ENCODE assay signal across 26 cellular contexts in genomic region chr17:73799091-73799490, GRCh38.
"Had no signal": no experiment of that assay in that cellular context is flagged by ENCODE, and none has a peak within 500 bp of the region (broad histone marks: within the 10 kb centered on the region; RNA-seq: fewer than 3 reads in every experiment).

No MANE protein-coding gene starts in this region.

- H3K27ac ChIP-seq: adrenal gland, SJSA1 had no signal

- H3K4me3 Mint-ChIP-seq: activated CD8-positive, alpha-beta T cell treated with anti-CD3 and anti-CD28 coated beads, Interleukin-2, amount 10 ng/mL, durations not matched to agents 7 days and 5 days; activated naive CD8-positive, alpha-beta T cell treated with anti-CD3 and anti-CD28 coated beads, Interleukin-2, amount 10 ng/mL, durations not matched to agents 7 days and 5 days; T-helper 1 cell treated with Interleukin-12 subunit alpha and Interleukin-12 subunit beta and Interleukin-4 antibody, amounts not matched to agents 30 μg/mL and 1 μg/mL, for 36 hours had no signal

- H3K4me1 ChIP-seq: adrenal gland had no signal

- H3K36me3 Mint-ChIP-seq: activated naive CD8-positive, alpha-beta T cell treated with anti-CD3 and anti-CD28 coated beads, Interleukin-2, amount 10 ng/mL, durations not matched to agents 7 days and 5 days had no signal

- H3K36me3 ChIP-seq: adrenal gland, SJSA1 had no signal

- H3K9me3 ChIP-seq: adrenal gland had no signal

- H3K4me3 ChIP-seq: adrenal gland, SJSA1 had no signal

- DNase-seq: activated CD4-positive, alpha-beta T cell treated with anti-CD3 and anti-CD28 coated beads for 48 hours; activated CD4-positive, alpha-beta T cell treated with anti-CD3 and anti-CD28 coated beads, Interleukin-2, amount 50 U/mL, for 4 hours; activated CD4-positive, CD25-positive, alpha-beta regulatory T cell treated with anti-CD3 and anti-CD28 coated beads, Interleukin-2, amount 50 U/mL, for 72 hours; activated CD8-positive, alpha-beta memory T cell treated with anti-CD3 and anti-CD28 coated beads, Interleukin-2, amount 50 U/mL, for 48 hours; activated CD8-positive, alpha-beta T cell treated with anti-CD3 and anti-CD28 coated beads, Interleukin-2, amount 10 ng/mL, durations not matched to agents 7 days and 5 days; activated naive CD4-positive, alpha-beta T cell treated with anti-CD3 and anti-CD28 coated beads, Interleukin-2, amount 50 U/mL, for 16 hours; activated naive CD8-positive, alpha-beta T cell treated with anti-CD3 and anti-CD28 coated beads, Interleukin-2, amount 10 ng/mL, durations not matched to agents 7 days and 5 days; activated T-cell treated with anti-CD3 and anti-CD28 coated beads, Interleukin-2, amount 50 U/mL, for 1 hour; aorta; Kasumi-1; KBM-7; NCI-H1048; NCI-H146; NCI-H187 treated with DMSO at 0.1 percent for 48 hours; NCI-H2081 treated with DMSO at 0.1 percent for 48 hours; NCI-H2171 treated with DMSO at 0.1 percent for 48 hours; NCI-H345; NCI-H510A; NCI-H526 treated with DMSO at 0.1 percent for 48 hours; NCI-H82; RPMI8226; SHP77 had no signal

- ATAC-seq: activated CD8-positive, alpha-beta T cell treated with anti-CD3 and anti-CD28 coated beads, Interleukin-2, amount 10 ng/mL, durations not matched to agents 7 days and 5 days; Panc1 had no signal

- H3K9me3 Mint-ChIP-seq: activated naive CD8-positive, alpha-beta T cell treated with anti-CD3 and anti-CD28 coated beads, Interleukin-2, amount 10 ng/mL, durations not matched to agents 7 days and 5 days; T-helper 1 cell treated with Interleukin-12 subunit alpha and Interleukin-12 subunit beta and Interleukin-4 antibody, amounts not matched to agents 30 μg/mL and 1 μg/mL, for 36 hours had no signal

- H3K27ac Mint-ChIP-seq: activated CD8-positive, alpha-beta T cell treated with anti-CD3 and anti-CD28 coated beads, Interleukin-2, amount 10 ng/mL, durations not matched to agents 7 days and 5 days; activated naive CD8-positive, alpha-beta T cell treated with anti-CD3 and anti-CD28 coated beads, Interleukin-2, amount 10 ng/mL, durations not matched to agents 7 days and 5 days; T-helper 1 cell treated with Interleukin-12 subunit alpha and Interleukin-12 subunit beta and Interleukin-4 antibody, amounts not matched to agents 30 μg/mL and 1 μg/mL, for 36 hours had no signal

- H3K27me3 ChIP-seq: adrenal gland had no signal
